11 cellular contexts compared by ENCODE assay signal in the genomic region with DNA sequence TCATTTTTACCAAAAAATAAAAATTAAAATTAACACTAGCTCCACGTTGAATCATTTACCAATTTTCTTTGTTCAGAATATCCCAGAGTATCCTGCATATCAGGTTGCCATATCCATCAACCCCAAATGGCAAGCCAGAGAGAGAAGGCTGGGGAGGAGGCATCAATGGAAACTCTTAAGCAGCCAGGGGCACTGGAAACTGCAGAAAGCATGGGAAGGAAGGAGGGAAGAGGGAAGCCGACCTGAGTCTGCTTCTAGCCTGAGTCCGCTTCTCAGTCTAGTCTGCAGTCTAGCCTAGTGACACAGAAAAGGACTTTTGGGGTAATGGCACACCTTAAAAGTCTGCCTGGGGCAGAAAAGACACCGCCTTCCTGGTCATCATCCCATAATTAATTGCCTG. TPM values are rescaled to one million over a fixed set of nuclear protein-coding genes. Genes with fewer than 3 reads are reported as not detected.
A peak's percentile ranks its signal among the peaks of the same experiment; 100 is the strongest.
DNase-seq lines count a peak whose midpoint lies in the region; ATAC-seq and TF ChIP-seq lines count a peak whose summit lies in the region.
"Had no signal": no experiment of that assay in that cellular context is flagged by ENCODE, and none has a peak within 500 bp of the region (broad histone marks: within the 10 kb centered on the region; RNA-seq: fewer than 3 reads in every experiment).

No MANE protein-coding gene starts in this region.

- TF ChIP-seq CTCF in RWPE2 (IDR thresholded peaks at IDR 0.05; ENCODE audit: poor library complexity, severe bottlenecking), result no peak
- TF ChIP-seq CTCF in esophagus muscularis mucosa (IDR thresholded peaks at IDR 0.05), result no peak

- H3K27me3 ChIP-seq in RWPE2 (ENCODE audit: insufficient read depth, poor library complexity, severe bottlenecking) (no peaks in the 10 kb centered on the region), esophagus muscularis mucosa (no peaks in the 10 kb centered on the region)
- H3K27me3 ChIP-seq: SJSA1, thyroid gland had no signal

- no peaks in the 10 kb centered on the region for H3K9me3 Mint-ChIP-seq in activated CD8-positive, alpha-beta memory T cell treated with anti-CD3 and anti-CD28 coated beads, Interleukin-2, amount 10 ng/mL, durations not matched to agents 7 days and 5 days (ENCODE audit: low read depth)
- peaks cover 9 to 10% of the 10 kb centered on the region in 2 donors for H3K9me3 Mint-ChIP-seq in stimulated activated naive B cell treated with anti-CD40 and anti-IgM and Interleukin-4, amounts not matched to agents 10 μg/mL and 1 μg/mL and 100 μg/mL, for 72 hours

- H3K36me3 Mint-ChIP-seq in activated CD8-positive, alpha-beta memory T cell treated with anti-CD3 and anti-CD28 coated beads, Interleukin-2, amount 10 ng/mL, durations not matched to agents 7 days and 5 days, result peaks cover 26% of the 10 kb centered on the region
- H3K36me3 Mint-ChIP-seq in stimulated activated naive B cell treated with anti-CD40 and anti-IgM and Interleukin-4, amounts not matched to agents 10 μg/mL and 1 μg/mL and 100 μg/mL, for 72 hours, result peaks cover 27 to 41% of the 10 kb centered on the region in 2 donors

- TF ChIP-seq EP300 in esophagus muscularis mucosa (IDR thresholded peaks at IDR 0.05), result no peak

- H3K4me3 ChIP-seq in RWPE2 (ENCODE audit: severe bottlenecking) (no peak overlapping the region), esophagus muscularis mucosa (no peak overlapping the region)
- H3K4me3 ChIP-seq: SJSA1, thyroid gland had no signal

- H3K27ac Mint-ChIP-seq in activated CD8-positive, alpha-beta memory T cell treated with anti-CD3 and anti-CD28 coated beads, Interleukin-2, amount 10 ng/mL, durations not matched to agents 7 days and 5 days, result peak overlapping the region; percentile 91
- peak overlapping the region; percentile 84 for H3K27ac Mint-ChIP-seq in stimulated activated naive B cell treated with anti-CD40 and anti-IgM and Interleukin-4, amounts not matched to agents 10 μg/mL and 1 μg/mL and 100 μg/mL, for 72 hours

- CTCF ChIA-PET in activated CD8-positive, alpha-beta memory T cell treated with anti-CD3 and anti-CD28 coated beads, Interleukin-2, amount 10 ng/mL, durations not matched to agents 7 days and 5 days (lab: Charles Lee), result interaction anchor here (0.8 to 2.8 kb wide), 8 partner anchors 11 to 96 kb away, joined by 3 to 10 read pairs (median 4); no protein-coding TSS in a partner anchor

- H3K27ac ChIP-seq in RWPE2 (ENCODE audit: poor library complexity, severe bottlenecking), result peak overlapping the region; percentile 5
- H3K27ac ChIP-seq in esophagus muscularis mucosa (replicated peaks in 1 of 4), result peak overlapping the region in 3 of 4 donors; percentile 5 to 39 (median 15)
- H3K27ac ChIP-seq: SJSA1 had no signal

- ATAC-seq in activated CD8-positive, alpha-beta memory T cell treated with anti-CD3 and anti-CD28 coated beads, Interleukin-2, amount 10 ng/mL, durations not matched to agents 7 days and 5 days, result no peak
- ATAC-seq in RWPE2 (ENCODE audit: low read depth) (no peak), HG03439 (IDR thresholded peaks at IDR 0.05; ENCODE audit: unreplicated experiment) (no peak), HG02610 (IDR thresholded peaks at IDR 0.05; ENCODE audit: unreplicated experiment) (no peak), HG03175 (IDR thresholded peaks at IDR 0.05; ENCODE audit: unreplicated experiment) (no peak)
- ATAC-seq in stimulated activated naive B cell treated with anti-CD40 and anti-IgM and Interleukin-4, amounts not matched to agents 10 μg/mL and 1 μg/mL and 100 μg/mL, for 72 hours (replicated peaks), result no peak

- H3K4me3 Mint-ChIP-seq in activated CD8-positive, alpha-beta memory T cell treated with anti-CD3 and anti-CD28 coated beads, Interleukin-2, amount 10 ng/mL, durations not matched to agents 7 days and 5 days, result peak overlapping the region; percentile 90
- no peak overlapping the region for H3K4me3 Mint-ChIP-seq in stimulated activated naive B cell treated with anti-CD40 and anti-IgM and Interleukin-4, amounts not matched to agents 10 μg/mL and 1 μg/mL and 100 μg/mL, for 72 hours

- no peaks in the 10 kb centered on the region for H3K27me3 Mint-ChIP-seq in activated CD8-positive, alpha-beta memory T cell treated with anti-CD3 and anti-CD28 coated beads, Interleukin-2, amount 10 ng/mL, durations not matched to agents 7 days and 5 days
- H3K27me3 Mint-ChIP-seq in stimulated activated naive B cell treated with anti-CD40 and anti-IgM and Interleukin-4, amounts not matched to agents 10 μg/mL and 1 μg/mL and 100 μg/mL, for 72 hours, result no peaks in the 10 kb centered on the region

- H3K36me3 ChIP-seq in RWPE2 (ENCODE audit: low read depth) (no peaks in the 10 kb centered on the region), esophagus muscularis mucosa (peaks cover 0 to 5% (median 0%) of the 10 kb centered on the region in 4 donors)
- H3K36me3 ChIP-seq: thyroid gland had no signal

- WGBS in esophagus muscularis mucosa, result 81% methylated on average over 4 of the region's 4 CpGs

- no peak for DNase-seq in activated CD8-positive, alpha-beta memory T cell treated with anti-CD3 and anti-CD28 coated beads, Interleukin-2, amount 10 ng/mL, durations not matched to agents 7 days and 5 days
- DNase-seq in activated CD8-positive, alpha-beta memory T cell treated with anti-CD3 and anti-CD28 coated beads for 24 hours, result no peak
- DNase-seq in RWPE2 (ENCODE audit: low spot score) (no peak), esophagus muscularis mucosa (ENCODE audit: extremely low spot score) (no peak)
- no peak for DNase-seq in stimulated activated naive B cell treated with anti-CD40 and anti-IgM and Interleukin-4, amounts not matched to agents 10 μg/mL and 1 μg/mL and 100 μg/mL, for 72 hours
- DNase-seq: glutamatergic neuron, thyroid gland had no signal

- H3K4me1 Mint-ChIP-seq in activated CD8-positive, alpha-beta memory T cell treated with anti-CD3 and anti-CD28 coated beads, Interleukin-2, amount 10 ng/mL, durations not matched to agents 7 days and 5 days, result peaks cover 49% of the 10 kb centered on the region
- H3K4me1 Mint-ChIP-seq in stimulated activated naive B cell treated with anti-CD40 and anti-IgM and Interleukin-4, amounts not matched to agents 10 μg/mL and 1 μg/mL and 100 μg/mL, for 72 hours, result peaks cover 39 to 61% of the 10 kb centered on the region in 2 donors

- intact Hi-C loops in esophagus muscularis mucosa (cut with DNase I), result no loop called here

- H3K4me1 ChIP-seq in RWPE2 (ENCODE audit: insufficient read depth, poor library complexity, severe bottlenecking), result peaks cover 21% of the 10 kb centered on the region
- peaks cover 4 to 18% (median 17%) of the 10 kb centered on the region in 4 donors for H3K4me1 ChIP-seq in esophagus muscularis mucosa

- no peak for TF ChIP-seq POLR2A in esophagus muscularis mucosa (IDR thresholded peaks at IDR 0.05; ENCODE audit: low read depth)

- H3K9me3 ChIP-seq in RWPE2 (ENCODE audit: severe bottlenecking) (no peaks in the 10 kb centered on the region), esophagus muscularis mucosa (no peaks in the 10 kb centered on the region)
- H3K9me3 ChIP-seq: SJSA1, thyroid gland had no signal

RNA-seq across cellular contexts. Expression of gene MTHFS, which starts 1.6 kb away (rescaled TPM):
- 10 to 100 TPM; 17.0 to 22.1 TPM for total RNA-seq in activated CD8-positive, alpha-beta memory T cell treated with anti-CD3 and anti-CD28 coated beads, Interleukin-2, amount 10 ng/mL, durations not matched to agents 7 days and 5 days
- total RNA-seq in esophagus muscularis mucosa, result 10 to 100 TPM in 2 of 4 donors, 1 to 10 TPM in 2; 8.8 to 21.2 (median 13.1) TPM
